ENCODE assay signal across 1 cellular context in genomic region chr14:90396342-90397339, GRCh38.
TF ChIP-seq lines count a peak whose summit lies in the region.

CALM1 (plus strand) TSS chr14:90397029; CDS start chr14:90397231, 202 bp downstream.

TF ChIP-seq in HepG2, 621 proteins besides CTCF, POLR2A, EP300 and RAD21 (continued from another document and continues in another):
- TF ChIP-seq, protein P1, sequence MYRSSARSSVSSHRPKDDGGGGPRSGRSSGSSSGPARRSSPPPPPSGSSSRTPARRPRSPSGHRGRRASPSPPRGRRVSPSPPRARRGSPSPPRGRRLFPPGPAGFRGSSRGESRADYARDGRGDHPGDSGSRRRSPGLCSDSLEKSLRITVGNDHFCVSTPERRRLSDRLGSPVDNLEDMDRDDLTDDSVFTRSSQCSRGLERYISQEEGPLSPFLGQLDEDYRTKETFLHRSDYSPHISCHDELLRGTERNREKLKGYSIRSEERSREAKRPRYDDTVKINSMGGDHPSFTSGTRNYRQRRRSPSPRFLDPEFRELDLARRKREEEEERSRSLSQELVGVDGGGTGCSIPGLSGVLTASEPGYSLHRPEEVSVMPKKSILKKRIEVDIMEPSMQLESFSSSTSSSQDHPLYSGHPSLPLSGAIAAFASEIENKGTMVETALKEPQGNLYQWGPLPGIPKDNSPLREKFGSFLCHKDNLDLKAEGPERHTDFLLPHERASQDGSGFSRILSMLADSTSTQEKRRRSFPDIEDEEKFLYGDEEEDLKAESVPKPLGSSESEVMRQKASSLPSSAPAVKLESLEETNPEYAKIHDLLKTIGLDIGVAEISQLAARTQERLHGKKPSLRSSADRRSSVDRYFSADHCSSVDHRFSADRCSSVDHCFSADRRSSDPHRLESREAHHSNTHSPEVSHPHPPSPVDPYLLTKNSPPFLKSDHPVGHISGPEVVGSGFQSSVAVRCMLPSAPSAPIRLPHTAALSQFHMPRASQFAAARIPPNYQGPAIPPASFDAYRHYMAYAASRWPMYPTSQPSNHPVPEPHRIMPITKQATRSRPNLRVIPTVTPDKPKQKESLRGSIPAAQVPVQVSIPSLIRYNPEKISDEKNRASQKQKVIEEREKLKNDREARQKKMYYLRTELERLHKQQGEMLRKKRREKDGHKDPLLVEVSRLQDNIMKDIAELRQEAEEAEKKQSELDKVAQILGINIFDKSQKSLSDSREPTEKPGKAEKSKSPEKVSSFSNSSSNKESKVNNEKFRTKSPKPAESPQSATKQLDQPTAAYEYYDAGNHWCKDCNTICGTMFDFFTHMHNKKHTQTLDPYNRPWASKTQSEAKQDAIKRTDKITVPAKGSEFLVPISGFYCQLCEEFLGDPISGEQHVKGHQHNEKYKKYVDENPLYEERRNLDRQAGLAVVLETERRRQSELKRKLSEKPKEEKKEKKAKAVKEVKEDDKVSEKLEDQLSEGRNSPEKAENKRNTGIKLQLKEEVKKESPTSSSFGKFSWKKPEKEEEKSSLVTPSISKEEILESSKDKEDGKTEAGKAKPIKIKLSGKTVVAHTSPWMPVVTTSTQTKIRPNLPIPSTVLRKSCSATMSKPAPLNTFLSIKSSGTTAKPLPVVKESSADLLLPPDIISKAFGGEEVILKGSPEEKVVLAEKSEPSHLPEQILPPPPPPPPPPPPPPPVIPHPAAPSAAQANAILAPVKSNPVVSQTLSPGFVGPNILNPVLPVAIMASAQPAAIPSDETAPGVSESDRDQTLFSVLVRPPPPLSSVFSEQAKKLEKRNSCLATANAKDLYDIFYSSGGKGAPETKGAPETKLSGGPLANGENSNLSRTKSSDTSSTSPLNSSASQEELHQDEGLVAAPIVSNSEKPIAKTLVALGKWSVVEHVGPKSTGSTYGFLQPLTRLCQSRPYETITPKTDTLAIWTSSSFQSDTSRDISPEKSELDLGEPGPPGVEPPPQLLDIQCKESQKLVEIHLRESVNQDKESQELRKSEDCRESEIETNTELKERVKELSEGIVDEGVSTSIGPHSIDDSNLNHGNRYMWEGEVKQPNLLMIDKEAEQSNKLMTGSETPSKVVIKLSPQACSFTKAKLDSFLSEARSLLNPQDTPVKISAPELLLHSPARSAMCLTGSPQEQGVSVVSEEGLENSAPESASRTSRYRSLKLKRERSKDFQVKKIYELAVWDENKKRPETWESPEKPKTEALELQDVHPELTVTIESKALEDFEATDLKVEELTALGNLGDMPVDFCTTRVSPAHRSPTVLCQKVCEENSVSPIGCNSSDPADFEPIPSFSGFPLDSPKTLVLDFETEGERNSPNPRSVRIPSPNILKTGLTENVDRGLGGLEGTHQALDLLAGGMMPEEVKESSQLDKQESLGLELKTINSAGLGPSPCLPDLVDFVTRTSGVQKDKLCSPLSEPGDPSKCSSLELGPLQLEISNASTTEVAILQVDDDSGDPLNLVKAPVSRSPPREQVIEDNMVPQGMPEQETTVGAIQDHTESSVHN (CRISPR knock-in tag; IDR thresholded peaks at IDR 0.05) = no peak
- TF ChIP-seq POGZ (CRISPR knock-in tag; IDR thresholded peaks at IDR 0.05) (peak; percentile 99), ZNF407 (CRISPR knock-in tag; IDR thresholded peaks at IDR 0.05; ENCODE audit: not compliant biosample characterization) (peak; percentile 76), MBD4 (IDR thresholded peaks at IDR 0.05; ENCODE audit: borderline replicate concordance, low read length) (no peak), ZNF605 (CRISPR knock-in tag; IDR thresholded peaks at IDR 0.05) (peak; percentile 65; the same call in 1 of the 2 replicates), ATF7 (IDR thresholded peaks at IDR 0.05) (no peak), ATF7 (CRISPR knock-in tag; IDR thresholded peaks at IDR 0.05) (no peak), NPAS2 (CRISPR knock-in tag; IDR thresholded peaks at IDR 0.05; ENCODE audit: borderline replicate concordance) (no peak), ZMYM3 (CRISPR knock-in tag; IDR thresholded peaks at IDR 0.05) (no peak), E2F2 (CRISPR knock-in tag; IDR thresholded peaks at IDR 0.05; ENCODE audit: borderline replicate concordance) (peak; percentile 37; the same call in 1 of the 2 replicates), POLR2AphosphoS2 (IDR thresholded peaks at IDR 0.05; ENCODE audit: low read depth, low read length) (peak; percentile 83; the same call in 1 of the 2 replicates), CC2D1A (CRISPR knock-in tag; IDR thresholded peaks at IDR 0.05) (no peak), NFE2L2 (IDR thresholded peaks at IDR 0.05; ENCODE audit: low read length) (no peak), CBX2 (IDR thresholded peaks at IDR 0.05; ENCODE audit: low read depth, low read length) (no peak), CBX2 (CRISPR knock-in tag; IDR thresholded peaks at IDR 0.05; ENCODE audit: low read depth) (no peak), ZBTB3 (CRISPR knock-in tag; IDR thresholded peaks at IDR 0.05; ENCODE audit: borderline replicate concordance, low read depth) (no peak), SRY (CRISPR knock-in tag; IDR thresholded peaks at IDR 0.05) (peak; percentile 85; the same call in 1 of the 2 replicates), ZNF883 (CRISPR knock-in tag; IDR thresholded peaks at IDR 0.05; ENCODE audit: not compliant biosample characterization) (peak; percentile 94), KMT2A (CRISPR knock-in tag; IDR thresholded peaks at IDR 0.05) (peak; percentile 75), ZNF75D (CRISPR knock-in tag; IDR thresholded peaks at IDR 0.05; ENCODE audit: borderline replicate concordance) (no peak), CAMTA2 (CRISPR knock-in tag; IDR thresholded peaks at IDR 0.05; ENCODE audit: borderline replicate concordance) (peak; percentile 97), ZNF263 (CRISPR knock-in tag; IDR thresholded peaks at IDR 0.05) (peak; percentile 81), ZNF441 (CRISPR knock-in tag; IDR thresholded peaks at IDR 0.05; ENCODE audit: borderline replicate concordance) (peak; percentile 81), HDAC1 (CRISPR knock-in tag; IDR thresholded peaks at IDR 0.05) (no peak; the same call in 1 of the 2 replicates), BRD4 (CRISPR knock-in tag; IDR thresholded peaks at IDR 0.05) (peak; percentile 66; the same call in 1 of the 2 replicates), EED (CRISPR knock-in tag; IDR thresholded peaks at IDR 0.05) (peak; percentile 90), DNMT3B (CRISPR knock-in tag; conservative IDR thresholded peaks at IDR 0.05) (no peak), CREM (IDR thresholded peaks at IDR 0.05) (no peak), CREM (CRISPR knock-in tag; IDR thresholded peaks at IDR 0.05) (no peak), PCBP1 (IDR thresholded peaks at IDR 0.05; ENCODE audit: borderline replicate concordance, low read depth, low read length) (peak; percentile 92; the same call in 1 of the 2 replicates), ZNF543 (CRISPR knock-in tag; IDR thresholded peaks at IDR 0.05) (no peak), ZNF598 (CRISPR knock-in tag; IDR thresholded peaks at IDR 0.05; ENCODE audit: borderline replicate concordance) (no peak), TP53 (CRISPR knock-in tag; conservative IDR thresholded peaks at IDR 0.05) (peak; percentile 90)
- TF ChIP-seq, protein P2, sequence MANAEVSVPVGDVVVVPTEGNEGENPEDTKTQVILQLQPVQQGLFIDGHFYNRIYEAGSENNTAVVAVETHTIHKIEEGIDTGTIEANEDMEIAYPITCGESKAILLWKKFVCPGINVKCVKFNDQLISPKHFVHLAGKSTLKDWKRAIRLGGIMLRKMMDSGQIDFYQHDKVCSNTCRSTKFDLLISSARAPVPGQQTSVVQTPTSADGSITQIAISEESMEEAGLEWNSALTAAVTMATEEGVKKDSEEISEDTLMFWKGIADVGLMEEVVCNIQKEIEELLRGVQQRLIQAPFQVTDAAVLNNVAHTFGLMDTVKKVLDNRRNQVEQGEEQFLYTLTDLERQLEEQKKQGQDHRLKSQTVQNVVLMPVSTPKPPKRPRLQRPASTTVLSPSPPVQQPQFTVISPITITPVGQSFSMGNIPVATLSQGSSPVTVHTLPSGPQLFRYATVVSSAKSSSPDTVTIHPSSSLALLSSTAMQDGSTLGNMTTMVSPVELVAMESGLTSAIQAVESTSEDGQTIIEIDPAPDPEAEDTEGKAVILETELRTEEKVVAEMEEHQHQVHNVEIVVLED (CRISPR knock-in tag; IDR thresholded peaks at IDR 0.05; ENCODE audit: borderline replicate concordance) = peak; percentile 93
- TF ChIP-seq, protein P3, sequence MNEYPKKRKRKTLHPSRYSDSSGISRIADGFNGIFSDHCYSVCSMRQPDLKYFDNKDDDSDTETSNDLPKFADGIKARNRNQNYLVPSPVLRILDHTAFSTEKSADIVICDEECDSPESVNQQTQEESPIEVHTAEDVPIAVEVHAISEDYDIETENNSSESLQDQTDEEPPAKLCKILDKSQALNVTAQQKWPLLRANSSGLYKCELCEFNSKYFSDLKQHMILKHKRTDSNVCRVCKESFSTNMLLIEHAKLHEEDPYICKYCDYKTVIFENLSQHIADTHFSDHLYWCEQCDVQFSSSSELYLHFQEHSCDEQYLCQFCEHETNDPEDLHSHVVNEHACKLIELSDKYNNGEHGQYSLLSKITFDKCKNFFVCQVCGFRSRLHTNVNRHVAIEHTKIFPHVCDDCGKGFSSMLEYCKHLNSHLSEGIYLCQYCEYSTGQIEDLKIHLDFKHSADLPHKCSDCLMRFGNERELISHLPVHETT (CRISPR knock-in tag; conservative IDR thresholded peaks at IDR 0.05) = no peak; the same call in 1 of the 2 replicates
- TF ChIP-seq, protein P4, sequence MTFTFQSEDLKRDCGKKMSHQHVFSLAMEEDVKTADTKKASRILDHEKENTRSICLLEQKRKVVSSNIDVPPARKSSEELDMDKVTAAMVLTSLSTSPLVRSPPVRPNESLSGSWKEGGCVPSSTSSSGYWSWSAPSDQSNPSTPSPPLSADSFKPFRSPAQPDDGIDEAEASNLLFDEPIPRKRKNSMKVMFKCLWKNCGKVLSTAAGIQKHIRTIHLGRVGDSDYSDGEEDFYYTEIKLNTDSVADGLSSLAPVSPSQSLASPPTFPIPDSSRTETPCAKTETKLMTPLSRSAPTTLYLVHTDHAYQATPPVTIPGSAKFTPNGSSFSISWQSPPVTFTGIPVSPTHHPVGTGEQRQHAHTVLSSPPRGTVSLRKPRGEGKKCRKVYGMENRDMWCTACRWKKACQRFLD (CRISPR knock-in tag; IDR thresholded peaks at IDR 0.05; ENCODE audit: borderline replicate concordance) = peak; percentile 85
